12 cellular contexts compared by ENCODE assay signal in the genomic region with DNA sequence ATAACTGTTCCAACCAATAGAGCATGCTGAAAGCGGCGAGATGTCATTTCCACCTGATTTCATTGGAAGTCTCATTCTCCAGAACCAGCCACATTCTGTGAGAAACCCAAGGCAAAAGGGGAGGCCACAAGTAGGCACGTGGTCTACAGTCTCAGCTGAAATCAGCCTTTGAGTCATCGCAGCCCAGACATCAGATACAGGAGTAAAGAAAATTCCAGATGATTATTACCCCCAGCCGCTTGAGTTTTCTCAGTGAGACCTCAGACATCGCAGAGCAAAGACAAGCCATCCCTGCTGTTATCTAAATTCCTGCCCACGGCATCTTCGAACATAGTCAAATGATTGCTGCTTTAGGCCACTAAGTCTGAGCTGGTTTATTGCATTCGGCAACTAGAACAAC. TPM values are rescaled to one million over a fixed set of nuclear protein-coding genes. Genes with fewer than 3 reads are reported as not detected.
A peak's percentile ranks its signal among the peaks of the same experiment; 100 is the strongest.
DNase-seq lines count a peak whose midpoint lies in the region; ATAC-seq and TF ChIP-seq lines count a peak whose summit lies in the region.
"Had no signal": no experiment of that assay in that cellular context is flagged by ENCODE, and none has a peak within 500 bp of the region (broad histone marks: within the 10 kb centered on the region; RNA-seq: fewer than 3 reads in every experiment).

No MANE protein-coding gene starts in this region.

- peak overlapping the region; percentile 87 for H3K27ac Mint-ChIP-seq in activated CD8-positive, alpha-beta T cell treated with anti-CD3 and anti-CD28 coated beads for 36 hours

- DNase-seq in activated T-cell treated with anti-CD3 and anti-CD28 coated beads for 24 hours (ENCODE audit: low read depth) (peak; percentile 28), fibroblast of gingiva (ENCODE audit: low read depth) (peak; percentile 45), OCI-M2 (lab: John Stamatoyannopoulos, UW; ENCODE audit: unreplicated experiment) (no peak), ureter (ENCODE audit: low spot score) (no peak), Kasumi-1 (lab: John Stamatoyannopoulos, UW) (no peak)
- DNase-seq in activated T-cell treated with anti-CD3 and anti-CD28 coated beads, Interleukin-2, amount 50 U/mL, for 1 hour = no peak
- peak; percentile 60 for DNase-seq in activated CD8-positive, alpha-beta T cell treated with anti-CD3 and anti-CD28 coated beads for 36 hours
- peak; percentile 43 for DNase-seq in stimulated activated naive CD8-positive, alpha-beta T cell treated with anti-CD3 and anti-CD28 coated beads, Interleukin-15, Interleukin-2, amounts not matched to agents 100 U/mL and 50 U/mL, for 24 hours
- DNase-seq: C1 segment of cervical spinal cord, left ventricle myocardium superior, NCI-H1092 treated with DMSO at 0.1 percent for 48 hours, PC-3 had no signal

- peaks cover 74% of the 10 kb centered on the region for H3K4me1 Mint-ChIP-seq in activated CD8-positive, alpha-beta T cell treated with anti-CD3 and anti-CD28 coated beads for 36 hours (ENCODE audit: low read depth)

- H3K27me3 Mint-ChIP-seq in activated CD8-positive, alpha-beta T cell treated with anti-CD3 and anti-CD28 coated beads for 36 hours = no peaks in the 10 kb centered on the region

- no peak for ATAC-seq in activated CD8-positive, alpha-beta T cell treated with anti-CD3 and anti-CD28 coated beads for 36 hours
- ATAC-seq in stimulated activated naive CD8-positive, alpha-beta T cell treated with anti-CD3 and anti-CD28 coated beads, Interleukin-15, Interleukin-2, amounts not matched to agents 100 U/mL and 50 U/mL, for 24 hours = peak; percentile 48
- ATAC-seq: left ventricle myocardium superior, PC-3 had no signal

- H3K36me3 Mint-ChIP-seq in activated CD8-positive, alpha-beta T cell treated with anti-CD3 and anti-CD28 coated beads for 36 hours (ENCODE audit: low read depth) = peaks cover 60% of the 10 kb centered on the region

- intact Hi-C loops in activated CD8-positive, alpha-beta T cell treated with anti-CD3 and anti-CD28 coated beads for 36 hours (cut with micrococcal nuclease) = no loop called here

- CTCF ChIA-PET in activated CD8-positive, alpha-beta T cell treated with anti-CD3 and anti-CD28 coated beads for 36 hours (lab: Charles Lee) = interaction anchor here (0.9 to 1.1 kb wide), 2 partner anchors 10 to 34 kb away, joined by 3 read pairs; no protein-coding TSS in a partner anchor

- peaks cover 4% of the 10 kb centered on the region for H3K9me3 Mint-ChIP-seq in activated CD8-positive, alpha-beta T cell treated with anti-CD3 and anti-CD28 coated beads for 36 hours

- H3K4me3 Mint-ChIP-seq in activated CD8-positive, alpha-beta T cell treated with anti-CD3 and anti-CD28 coated beads for 36 hours = no peak overlapping the region

- POLR2A ChIA-PET in activated CD8-positive, alpha-beta T cell treated with anti-CD3 and anti-CD28 coated beads for 36 hours (lab: Charles Lee) = interaction anchor here (0.7 to 2.0 kb wide), 5 partner anchors 10 to 52 kb away, joined by 3 to 6 read pairs (median 3); partner anchors contain the start of gene STAT3

- TF ChIP-seq CTCF in activated CD8-positive, alpha-beta T cell treated with anti-CD3 and anti-CD28 coated beads for 36 hours (IDR thresholded peaks at IDR 0.05) = no peak

RNA-seq across cellular contexts. Expression of gene STAT3, which starts 23.1 kb away (rescaled TPM):
- total RNA-seq in activated CD8-positive, alpha-beta T cell treated with anti-CD3 and anti-CD28 coated beads for 36 hours = 100 to 1,000 TPM; 276 to 286 TPM
- 295 TPM for total RNA-seq in ureter
- total RNA-seq: PC-3 had no signal

RNA-seq across cellular contexts. Expression of gene CAVIN1, which starts 57.9 kb away (rescaled TPM):
- 1 to 10 TPM; 1.8 to 2.0 TPM for total RNA-seq in activated CD8-positive, alpha-beta T cell treated with anti-CD3 and anti-CD28 coated beads for 36 hours
- total RNA-seq in ureter = 177 TPM
- total RNA-seq: PC-3 had no signal

Comparison
In these comparisons a context has a peak if more than half of its experiments do, and no peak if none do; other contexts are left out.
1. DNase-seq: peak in activated T-cell treated with anti-CD3 and anti-CD28 coated beads for 24 hours (single experiment), activated CD8-positive, alpha-beta T cell treated with anti-CD3 and anti-CD28 coated beads for 36 hours (single experiment), fibroblast of gingiva (single experiment) and stimulated activated naive CD8-positive, alpha-beta T cell treated with anti-CD3 and anti-CD28 coated beads, Interleukin-15, Interleukin-2, amounts not matched to agents 100 U/mL and 50 U/mL, for 24 hours (single experiment); none in activated T-cell treated with anti-CD3 and anti-CD28 coated beads, Interleukin-2, amount 50 U/mL, for 1 hour (single experiment), OCI-M2 (single experiment), ureter (single experiment) and Kasumi-1 (0 of 2).
2. RNA of gene CAVIN1, which starts 57.9 kb away (total RNA-seq): 177 TPM in ureter (single experiment); 1.8 to 2.0 TPM in activated CD8-positive, alpha-beta T cell treated with anti-CD3 and anti-CD28 coated beads for 36 hours; every median in the first group is over 10 times any median in the second.